Comparison of ENCODE assay signal across 8 cellular contexts in the genomic region with DNA sequence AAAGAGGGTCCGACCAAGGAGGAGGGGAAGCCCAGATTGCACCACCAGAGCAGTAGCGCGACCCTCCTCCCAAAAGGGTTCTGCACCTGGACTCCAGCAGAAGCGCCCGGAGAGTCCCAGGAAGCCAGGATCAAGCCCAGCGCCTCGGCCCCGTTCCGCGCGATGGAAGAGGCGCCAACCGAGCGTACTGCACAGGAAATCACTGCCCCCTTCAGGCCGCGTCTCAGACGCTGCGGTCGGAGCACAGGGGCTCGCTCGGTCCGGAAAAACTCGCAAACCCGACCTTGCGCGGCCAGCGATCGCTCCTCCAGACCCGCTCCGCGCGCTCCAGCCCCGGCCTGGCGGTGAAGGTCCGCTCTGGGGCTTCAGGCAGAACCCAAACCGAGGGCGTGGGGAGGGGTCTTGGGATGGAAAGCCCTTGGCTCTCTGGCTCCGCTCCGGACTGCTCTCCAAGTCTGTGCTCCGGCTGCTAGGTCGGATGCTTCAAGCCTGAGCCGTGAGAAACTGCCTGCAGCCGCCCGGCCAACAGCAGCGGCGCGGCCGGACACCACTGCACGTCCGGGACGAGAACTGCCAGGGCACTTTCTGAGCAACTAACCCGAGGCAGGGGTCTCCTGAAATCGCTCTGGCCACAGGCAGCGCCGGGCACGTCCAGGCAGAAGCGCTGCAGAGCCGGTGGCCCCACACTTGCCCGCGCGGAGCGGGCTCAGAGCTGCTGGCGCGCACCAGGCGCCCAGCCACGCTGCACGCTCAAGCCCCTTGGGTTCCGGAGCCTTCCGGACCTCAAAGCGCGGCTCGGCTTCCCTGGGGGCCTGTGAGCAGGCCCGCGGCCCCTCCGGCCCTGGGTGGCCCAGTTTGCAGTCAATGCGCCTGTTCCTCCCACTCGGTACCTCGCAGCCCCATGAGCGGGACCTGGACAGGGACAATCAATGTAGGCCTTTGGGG. TPM values are rescaled to one million over a fixed set of nuclear protein-coding genes. Genes with fewer than 3 reads are reported as not detected.
DNase-seq lines count a peak whose midpoint lies in the region; ATAC-seq and TF ChIP-seq lines count a peak whose summit lies in the region.

No MANE protein-coding gene starts in this region.

- H3K27ac ChIP-seq in HEK293 (ENCODE audit: extremely low read depth, low read depth, low read length) (no peak overlapping the region), OCI-LY1 (ENCODE audit: low read depth, low read length, poor library complexity, severe bottlenecking) (no peak overlapping the region), vagina (no peak overlapping the region)

- peak; percentile 88 for TF ChIP-seq CTCF in HEK293 (tag by site-specific recombination; IDR thresholded peaks at IDR 0.05)
- TF ChIP-seq CTCF in OCI-LY1 (IDR thresholded peaks at IDR 0.05; ENCODE audit: low read length) = peak; percentile 46; the same call in 1 of the 2 replicates
- no peak for TF ChIP-seq CTCF in epithelial cell of esophagus (IDR thresholded peaks at IDR 0.05; ENCODE audit: insufficient read depth, low read depth, low read length, missing control alignments)
- TF ChIP-seq CTCF in vagina (IDR thresholded peaks at IDR 0.05) = no peak

- H4K20me1 ChIP-seq in OCI-LY1 (ENCODE audit: insufficient read depth, low read length) = no peaks in the 10 kb centered on the region

- H3K27me3 ChIP-seq in OCI-LY1 (ENCODE audit: insufficient read depth, low read length) (no peaks in the 10 kb centered on the region; the same call in 1 of the 2 replicates), vagina (no peaks in the 10 kb centered on the region)

- H3K4me1 Mint-ChIP-seq in stimulated activated memory B cell treated with anti-CD40 and anti-IgM and Interleukin-4, amounts not matched to agents 10 μg/mL and 1 μg/mL and 100 μg/mL, for 72 hours = no peaks in the 10 kb centered on the region

- no peak for ATAC-seq in stimulated activated memory B cell treated with anti-CD40 and anti-IgM and Interleukin-4, amounts not matched to agents 10 μg/mL and 1 μg/mL and 100 μg/mL, for 72 hours

- no peaks in the 10 kb centered on the region for H3K9me3 Mint-ChIP-seq in stimulated activated memory B cell treated with anti-CD40 and anti-IgM and Interleukin-4, amounts not matched to agents 10 μg/mL and 1 μg/mL and 100 μg/mL, for 72 hours

- TF ChIP-seq POLR2A in vagina (IDR thresholded peaks at IDR 0.05) = no peak

- H3K27ac Mint-ChIP-seq in stimulated activated memory B cell treated with anti-CD40 and anti-IgM and Interleukin-4, amounts not matched to agents 10 μg/mL and 1 μg/mL and 100 μg/mL, for 72 hours = no peak overlapping the region

- no peak overlapping the region for H3K4me2 ChIP-seq in OCI-LY1 (ENCODE audit: low read length)

- CTCF ChIA-PET in HEK293 (lab: Yijun Ruan, JAX) = interaction anchor here (0.7 to 1.8 kb wide), 5 partner anchors 8 to 579 kb away, joined by 3 to 6 read pairs (median 4); no protein-coding TSS in a partner anchor

- POLR2A ChIA-PET in HEK293 (lab: Yijun Ruan, JAX) = no interaction called here

- H3K79me2 ChIP-seq in OCI-LY1 (ENCODE audit: insufficient read depth, low read length) = no peaks in the 10 kb centered on the region

- H2AFZ ChIP-seq in OCI-LY1 (ENCODE audit: low read length) = no peak overlapping the region

- H3K36me3 Mint-ChIP-seq in stimulated activated memory B cell treated with anti-CD40 and anti-IgM and Interleukin-4, amounts not matched to agents 10 μg/mL and 1 μg/mL and 100 μg/mL, for 72 hours = no peaks in the 10 kb centered on the region

- H3F3A ChIP-seq in OCI-LY1 (ENCODE audit: insufficient read depth, low read length) = no peaks in the 10 kb centered on the region

- H3K4me3 ChIP-seq in HEK293 (ENCODE audit: low read depth, low read length) (peak overlapping the region; percentile 43), OCI-LY1 (ENCODE audit: low read depth, low read length, poor library complexity, severe bottlenecking) (no peak overlapping the region), epithelial cell of esophagus (ENCODE audit: low read length) (no peak overlapping the region), vagina (no peak overlapping the region)

- no peaks in the 10 kb centered on the region for H3K9me3 ChIP-seq in HEK293 (ENCODE audit: control insufficient read depth, insufficient read depth, low read depth, low read length)
- H3K9me3 ChIP-seq in OCI-LY1 (ENCODE audit: low read length) = no peaks in the 10 kb centered on the region
- H3K9me3 ChIP-seq in vagina = no peaks in the 10 kb centered on the region

- no peak overlapping the region for H3K9ac ChIP-seq in OCI-LY1 (ENCODE audit: low read length)

- no peaks in the 10 kb centered on the region for H3K9me2 ChIP-seq in OCI-LY1 (ENCODE audit: low read depth, low read length)

- intact Hi-C loops in posterior vena cava (cut with DNase I) = no loop called here
- intact Hi-C loops in vagina (cut with DNase I) = no loop called here

- no peaks in the 10 kb centered on the region for H3K36me3 ChIP-seq in HEK293 (ENCODE audit: control insufficient read depth in 2 of 2, insufficient read depth in 1 of 2, low read length in 2 of 2)
- H3K36me3 ChIP-seq in OCI-LY1 (ENCODE audit: insufficient read depth, low read length) = no peaks in the 10 kb centered on the region
- H3K36me3 ChIP-seq in vagina = no peaks in the 10 kb centered on the region

- H3K4me3 Mint-ChIP-seq in stimulated activated memory B cell treated with anti-CD40 and anti-IgM and Interleukin-4, amounts not matched to agents 10 μg/mL and 1 μg/mL and 100 μg/mL, for 72 hours = no peak overlapping the region

- H3K27me3 Mint-ChIP-seq in stimulated activated memory B cell treated with anti-CD40 and anti-IgM and Interleukin-4, amounts not matched to agents 10 μg/mL and 1 μg/mL and 100 μg/mL, for 72 hours = peaks cover 70% of the 10 kb centered on the region

- DNase-seq in DMS 273 treated with DMSO at 0.1 percent for 48 hours (lab: John Stamatoyannopoulos, UW) (peak; percentile 65), epithelial cell of esophagus (ENCODE audit: low read depth) (peak; percentile 70), midbrain (lab: John Stamatoyannopoulos, UW) (peak; percentile 42), posterior vena cava (ENCODE audit: low spot score) (no peak), vagina (ENCODE audit: extremely low spot score in 2 of 2) (no peak)

- H3K4me1 ChIP-seq in HEK293 (ENCODE audit: control insufficient read depth, insufficient read depth, low read length) (no peaks in the 10 kb centered on the region), OCI-LY1 (ENCODE audit: insufficient read depth, low read length, severe bottlenecking) (no peaks in the 10 kb centered on the region), vagina (peaks cover 16% of the 10 kb centered on the region)

TF ChIP-seq in HEK293, 187 proteins besides CTCF, POLR2A, EP300 and RAD21 (continues in another document):
- TF ChIP-seq GLIS1 (tag by site-specific recombination; IDR thresholded peaks at IDR 0.05) (peak; percentile 59; the same call in 1 of the 2 replicates), TRIM28 (IDR thresholded peaks at IDR 0.05; ENCODE audit: borderline replicate concordance, low read length) (no peak), ZNF184 (tag by site-specific recombination; IDR thresholded peaks at IDR 0.05) (no peak), GLIS2 (tag by site-specific recombination; IDR thresholded peaks at IDR 0.05) (0 out of 2 replicates have a peak, but pooled peaks have one; percentile 29), ZNF501 (tag by site-specific recombination; IDR thresholded peaks at IDR 0.05) (no peak), SCRT2 (tag by site-specific recombination; IDR thresholded peaks at IDR 0.05) (no peak), ZFP3 (tag by site-specific recombination; IDR thresholded peaks at IDR 0.05; ENCODE audit: low read depth) (no peak), OSR2 (tag by site-specific recombination; IDR thresholded peaks at IDR 0.05) (no peak), HOXD13 (CRISPR knock-in tag; IDR thresholded peaks at IDR 0.05; ENCODE audit: borderline replicate concordance) (no peak), ZNF169 (tag by site-specific recombination; IDR thresholded peaks at IDR 0.05) (no peak), ZNF133 (tag by site-specific recombination; IDR thresholded peaks at IDR 0.05) (no peak), ZNF792 (tag by site-specific recombination; IDR thresholded peaks at IDR 0.05) (no peak), ZNF174 (tag by site-specific recombination; IDR thresholded peaks at IDR 0.05) (no peak), ZNF2 (tag by site-specific recombination; IDR thresholded peaks at IDR 0.05) (0 out of 2 replicates have a peak, but pooled peaks have one; percentile 37), YY2 (tag by site-specific recombination; IDR thresholded peaks at IDR 0.05) (no peak), ZNF654 (tag by site-specific recombination; IDR thresholded peaks at IDR 0.05; ENCODE audit: low read depth) (peak; percentile 41), ZNF548 (tag by site-specific recombination; IDR thresholded peaks at IDR 0.05) (no peak)
- TF ChIP-seq, protein P1, sequence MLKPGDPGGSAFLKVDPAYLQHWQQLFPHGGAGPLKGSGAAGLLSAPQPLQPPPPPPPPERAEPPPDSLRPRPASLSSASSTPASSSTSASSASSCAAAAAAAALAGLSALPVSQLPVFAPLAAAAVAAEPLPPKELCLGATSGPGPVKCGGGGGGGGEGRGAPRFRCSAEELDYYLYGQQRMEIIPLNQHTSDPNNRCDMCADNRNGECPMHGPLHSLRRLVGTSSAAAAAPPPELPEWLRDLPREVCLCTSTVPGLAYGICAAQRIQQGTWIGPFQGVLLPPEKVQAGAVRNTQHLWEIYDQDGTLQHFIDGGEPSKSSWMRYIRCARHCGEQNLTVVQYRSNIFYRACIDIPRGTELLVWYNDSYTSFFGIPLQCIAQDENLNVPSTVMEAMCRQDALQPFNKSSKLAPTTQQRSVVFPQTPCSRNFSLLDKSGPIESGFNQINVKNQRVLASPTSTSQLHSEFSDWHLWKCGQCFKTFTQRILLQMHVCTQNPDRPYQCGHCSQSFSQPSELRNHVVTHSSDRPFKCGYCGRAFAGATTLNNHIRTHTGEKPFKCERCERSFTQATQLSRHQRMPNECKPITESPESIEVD (tag by site-specific recombination; IDR thresholded peaks at IDR 0.05) = no peak
- TF ChIP-seq, protein P2, sequence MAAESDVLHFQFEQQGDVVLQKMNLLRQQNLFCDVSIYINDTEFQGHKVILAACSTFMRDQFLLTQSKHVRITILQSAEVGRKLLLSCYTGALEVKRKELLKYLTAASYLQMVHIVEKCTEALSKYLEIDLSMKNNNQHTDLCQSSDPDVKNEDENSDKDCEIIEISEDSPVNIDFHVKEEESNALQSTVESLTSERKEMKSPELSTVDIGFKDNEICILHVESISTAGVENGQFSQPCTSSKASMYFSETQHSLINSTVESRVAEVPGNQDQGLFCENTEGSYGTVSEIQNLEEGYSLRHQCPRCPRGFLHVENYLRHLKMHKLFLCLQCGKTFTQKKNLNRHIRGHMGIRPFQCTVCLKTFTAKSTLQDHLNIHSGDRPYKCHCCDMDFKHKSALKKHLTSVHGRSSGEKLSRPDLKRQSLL (tag by site-specific recombination; IDR thresholded peaks at IDR 0.05) = no peak

RNA-seq across cellular contexts. Expression of a gene that starts 1.3 kb away (rescaled TPM):
- total RNA-seq in posterior vena cava (not detected), vagina (not detected)

Comparison
In these comparisons a context has a peak if more than half of its experiments do, and no peak if none do; other contexts are left out.
1. DNase-seq: peak in DMS 273 treated with DMSO at 0.1 percent for 48 hours (single experiment), epithelial cell of esophagus (single experiment) and midbrain (single experiment); none in posterior vena cava (single experiment) and vagina (0 of 2).
2. CTCF ChIP-seq: peak in HEK293 (single experiment) and OCI-LY1 (single experiment); none in epithelial cell of esophagus (single experiment) and vagina (0 of 3).